ENCODE assay signal across 15 cellular contexts in the genomic region with DNA sequence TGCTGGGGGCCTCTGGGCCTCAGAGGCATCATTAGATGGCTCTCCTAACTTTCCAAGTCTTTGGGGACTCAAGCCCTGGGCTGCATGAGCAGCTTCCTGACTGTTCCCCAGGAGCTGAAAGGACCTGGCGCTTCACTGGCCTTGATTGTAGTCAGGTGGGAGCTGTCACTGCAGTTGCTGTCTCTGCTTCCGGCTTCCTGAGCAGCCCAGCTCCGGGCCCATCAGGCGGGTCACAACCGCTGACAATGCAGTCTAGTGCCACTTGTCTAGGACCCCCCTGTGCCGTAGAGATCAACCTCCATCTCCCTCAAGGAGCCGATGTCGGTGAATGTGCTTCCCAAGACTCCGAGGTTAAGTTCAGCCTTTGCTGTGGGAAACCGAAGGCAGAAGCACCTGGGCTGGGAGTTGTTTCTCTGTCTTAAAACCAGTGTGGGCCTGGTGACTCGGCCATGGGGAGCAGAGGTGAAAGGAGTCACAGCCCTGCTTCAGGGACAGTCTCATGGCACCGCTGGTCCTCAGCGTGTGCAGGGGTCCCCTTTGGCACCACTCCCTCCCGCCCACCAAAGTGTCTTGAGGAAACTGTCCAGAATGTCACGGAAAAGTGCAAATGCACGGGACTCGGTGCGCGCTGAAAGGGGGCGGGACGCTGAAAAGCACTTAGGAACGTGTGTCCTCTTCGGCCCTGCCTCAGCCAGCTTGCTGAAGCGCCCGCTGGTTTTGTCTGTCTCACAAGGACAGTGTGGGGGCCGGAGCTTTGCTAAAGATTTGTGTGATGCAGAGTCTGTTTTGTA. TPM values are rescaled to one million over a fixed set of nuclear protein-coding genes. Genes with fewer than 3 reads are reported as not detected.
"Had no signal": no experiment of that assay in that cellular context is flagged by ENCODE, and none has a peak within 500 bp of the region (broad histone marks: within the 10 kb centered on the region; RNA-seq: fewer than 3 reads in every experiment).

No MANE protein-coding gene starts in this region.

- H3K9me3 ChIP-seq: ascending aorta, breast epithelium, ovary, SK-N-SH had no signal

- H3K27ac ChIP-seq: ascending aorta, breast epithelium, ovary had no signal

- DNase-seq: activated CD4-positive, alpha-beta T cell treated with anti-CD3 and anti-CD28 coated beads, Interleukin-2, amount 50 U/mL, for 1 hour; activated CD8-positive, alpha-beta memory T cell treated with anti-CD3 and anti-CD28 coated beads for 24 hours; activated naive CD8-positive, alpha-beta T cell treated with anti-CD3 and anti-CD28 coated beads, Interleukin-2, amount 50 U/mL, for 24 hours; erythroblast; SK-N-SH; stimulated activated CD4-positive, alpha-beta T cell treated with anti-CD3 and anti-CD28 coated beads, Interleukin-4, amount 100 ng/mL, for 1 hour; stimulated activated naive B cell treated with anti-CD40 and anti-IgM and Interleukin-4, amounts not matched to agents 10 μg/mL and 1 μg/mL and 100 μg/mL, for 72 hours; T-cell; T1000 had no signal

- H3K4me3 ChIP-seq: ascending aorta, breast epithelium, lung, ovary had no signal

- H3K27me3 ChIP-seq: ascending aorta, breast epithelium, ovary had no signal

- H3K36me3 ChIP-seq: ascending aorta, breast epithelium, ovary had no signal

- ATAC-seq: activated CD4-positive, CD25-positive, alpha-beta regulatory T cell treated with anti-CD3 and anti-CD28 coated beads, Interleukin-2, amount 50 U/mL, for 24 hours; activated naive CD8-positive, alpha-beta T cell treated with anti-CD3 and anti-CD28 coated beads, Interleukin-2, amount 50 U/mL, for 24 hours; stimulated activated naive B cell treated with anti-CD40 and anti-IgM and Interleukin-4, amounts not matched to agents 10 μg/mL and 1 μg/mL and 100 μg/mL, for 72 hours; T-cell had no signal

- H3K4me1 ChIP-seq: ascending aorta, breast epithelium had no signal

RNA-seq across cellular contexts. Expression of a gene that starts 44.8 kb away (rescaled TPM):
- total RNA-seq: myocyte, T-cell had no signal
